ENCODE assay signal across 9 cellular contexts in genomic region chr10:17512341-17513001, GRCh38. TPM values are rescaled to one million over a fixed set of nuclear protein-coding genes. Genes with fewer than 3 reads are reported as not detected.
A peak's percentile ranks its signal among the peaks of the same experiment; 100 is the strongest.
DNase-seq lines count a peak whose midpoint lies in the region; ATAC-seq and TF ChIP-seq lines count a peak whose summit lies in the region.
"Had no signal": no experiment of that assay in that cellular context is flagged by ENCODE, and none has a peak within 500 bp of the region (broad histone marks: within the 10 kb centered on the region; RNA-seq: fewer than 3 reads in every experiment).

No MANE protein-coding gene starts in this region.

- H3K27me3 Mint-ChIP-seq in central memory CD8-positive, alpha-beta T cell, result no peaks in the 10 kb centered on the region

- H3K27ac Mint-ChIP-seq in central memory CD8-positive, alpha-beta T cell (ENCODE audit: low read depth), result peak overlapping the region; percentile 87

- H3K4me3 Mint-ChIP-seq in central memory CD8-positive, alpha-beta T cell, result no peak overlapping the region

- DNase-seq in AG10803 (ENCODE audit: low read depth) (peak; percentile 96), HS-5 (ENCODE audit: low read depth) (peak; percentile 76), lung microvascular endothelial cell (ENCODE audit: low read depth in 2 of 2) (peak; percentile 79 to 98), NCI-H1417 (lab: John Stamatoyannopoulos, UW) (no peak), NK-92 (lab: John Stamatoyannopoulos, UW; ENCODE audit: unreplicated experiment) (no peak)
- no peak for DNase-seq in central memory CD8-positive, alpha-beta T cell (ENCODE audit: low spot score in 2 of 2)
- DNase-seq: stimulated activated naive CD8-positive, alpha-beta T cell treated with anti-CD3 and anti-CD28 coated beads, Interleukin-15, Interleukin-2, amounts not matched to agents 100 U/mL and 50 U/mL, for 24 hours had no signal

- peaks cover 4% of the 10 kb centered on the region for H3K9me3 Mint-ChIP-seq in central memory CD8-positive, alpha-beta T cell

- ATAC-seq in central memory CD8-positive, alpha-beta T cell (replicated peaks; ENCODE audit: extremely low read depth, poor library complexity, severe bottlenecking), result no peak
- no peak for ATAC-seq in HG03280 (IDR thresholded peaks at IDR 0.05; ENCODE audit: unreplicated experiment)
- no peak for ATAC-seq in GM21723 (IDR thresholded peaks at IDR 0.05; ENCODE audit: unreplicated experiment)
- ATAC-seq: stimulated activated naive CD8-positive, alpha-beta T cell treated with anti-CD3 and anti-CD28 coated beads, Interleukin-15, Interleukin-2, amounts not matched to agents 100 U/mL and 50 U/mL, for 24 hours had no signal

- TF ChIP-seq CTCF in AG10803 (conservative IDR thresholded peaks at IDR 0.05; ENCODE audit: low read length), result no peak

- peaks cover 57% of the 10 kb centered on the region for H3K4me1 Mint-ChIP-seq in central memory CD8-positive, alpha-beta T cell

- no peak overlapping the region; the same call in 1 of the 2 replicates for H3K4me3 ChIP-seq in AG10803 (ENCODE audit: low read length)

- H3K36me3 Mint-ChIP-seq in central memory CD8-positive, alpha-beta T cell (ENCODE audit: insufficient read depth), result peaks cover 5% of the 10 kb centered on the region

RNA-seq across cellular contexts. Expression of gene ST8SIA6, which starts 58.1 kb away (rescaled TPM):
- 0.20 and 0.87 TPM in 2 replicates for total RNA-seq in lung microvascular endothelial cell

Comparison
In these comparisons a context has a peak if more than half of its experiments do, and no peak if none do; other contexts are left out.
1. DNase-seq: peak in AG10803 (single experiment), HS-5 (single experiment) and lung microvascular endothelial cell (2 of 2); none in central memory CD8-positive, alpha-beta T cell (0 of 2), NCI-H1417 (0 of 3) and NK-92 (single experiment).